21 cellular contexts compared by ENCODE assay signal in the genomic region with DNA sequence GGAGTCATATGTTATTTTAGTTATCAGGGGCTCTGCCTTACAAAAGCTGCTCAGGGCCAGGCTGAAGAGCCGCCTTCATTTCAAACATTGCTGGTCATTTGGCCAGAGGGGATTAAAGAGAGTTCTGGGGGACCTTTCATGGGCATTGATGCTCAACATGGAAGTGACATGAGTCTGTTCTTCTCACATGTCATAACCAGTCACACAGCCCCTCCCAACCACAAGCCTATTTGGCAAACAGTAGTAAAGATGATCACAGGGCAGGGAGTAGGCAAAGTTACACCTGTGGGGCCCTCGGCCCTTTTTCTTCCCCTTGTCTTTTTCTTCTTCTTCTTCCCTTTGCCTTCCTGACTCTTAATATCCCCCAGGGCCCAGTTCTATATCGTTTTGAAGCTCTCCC. TPM values are rescaled to one million over a fixed set of nuclear protein-coding genes. Genes with fewer than 3 reads are reported as not detected.
"Had no signal": no experiment of that assay in that cellular context is flagged by ENCODE, and none has a peak within 500 bp of the region (broad histone marks: within the 10 kb centered on the region; RNA-seq: fewer than 3 reads in every experiment).

No MANE protein-coding gene starts in this region.

- H3K9me3 ChIP-seq: body of pancreas, left lung, tibial artery had no signal

- H3K27me3 ChIP-seq: body of pancreas, cardiac muscle cell, left lung, tibial artery had no signal

- H3K27ac ChIP-seq: body of pancreas, cardiac muscle cell, left lung, tibial artery had no signal

- ATAC-seq: activated CD4-positive, CD25-positive, alpha-beta regulatory T cell treated with anti-CD3 and anti-CD28 coated beads, Interleukin-2, amount 50 U/mL, for 24 hours; body of pancreas; left lung; naive thymus-derived CD8-positive, alpha-beta T cell; sciatic nerve; stimulated activated effector memory CD8-positive, alpha-beta T cell treated with anti-CD3 and anti-CD28 coated beads, Interleukin-12 subunit alpha, Interleukin-12 subunit beta, amount 100 ng/mL, for 72 hours; stimulated activated naive CD8-positive, alpha-beta T cell treated with anti-CD3 and anti-CD28 coated beads, Interleukin-15, amount 100 ng/mL, for 72 hours; T-helper 17 cell had no signal

- H3K4me1 ChIP-seq: body of pancreas, left lung, tibial artery had no signal

- DNase-seq: activated CD4-positive, alpha-beta T cell treated with anti-CD3 and anti-CD28 coated beads, Interleukin-2, amount 50 U/mL, for 1 hour; activated gamma-delta T cell treated with Interleukin-2 at 50 U/mL for 16 hours; activated T-cell treated with anti-CD3 and anti-CD28 coated beads, Interleukin-2, amount 50 U/mL, for 1 hour; anterior cingulate cortex; body of pancreas; effector CD4-positive, alpha-beta T cell; foreskin melanocyte; immature natural killer cell; left lung; naive thymus-derived CD8-positive, alpha-beta T cell; occipital lobe; posterior cingulate gyrus; small intestine; stimulated activated CD4-positive, alpha-beta T cell treated with anti-CD3 and anti-CD28 coated beads, Interleukin-2, amount 100 ng/mL, for 24 hours; stimulated activated naive CD8-positive, alpha-beta T cell treated with anti-CD3 and anti-CD28 coated beads, Interleukin-15, amount 100 ng/mL, for 72 hours; T-helper 17 cell; tibial artery had no signal

- H3K4me3 ChIP-seq: body of pancreas, cardiac muscle cell, left lung, tibial artery had no signal

- H3K36me3 ChIP-seq: cardiac muscle cell, left lung, tibial artery had no signal

RNA-seq across cellular contexts. Expression of gene CFAP54, which starts 33.3 kb away (rescaled TPM):
- polyA plus RNA-seq: naive thymus-derived CD8-positive, alpha-beta T cell had no signal
